ENCODE assay signal across 1 cellular context in the genomic region with DNA sequence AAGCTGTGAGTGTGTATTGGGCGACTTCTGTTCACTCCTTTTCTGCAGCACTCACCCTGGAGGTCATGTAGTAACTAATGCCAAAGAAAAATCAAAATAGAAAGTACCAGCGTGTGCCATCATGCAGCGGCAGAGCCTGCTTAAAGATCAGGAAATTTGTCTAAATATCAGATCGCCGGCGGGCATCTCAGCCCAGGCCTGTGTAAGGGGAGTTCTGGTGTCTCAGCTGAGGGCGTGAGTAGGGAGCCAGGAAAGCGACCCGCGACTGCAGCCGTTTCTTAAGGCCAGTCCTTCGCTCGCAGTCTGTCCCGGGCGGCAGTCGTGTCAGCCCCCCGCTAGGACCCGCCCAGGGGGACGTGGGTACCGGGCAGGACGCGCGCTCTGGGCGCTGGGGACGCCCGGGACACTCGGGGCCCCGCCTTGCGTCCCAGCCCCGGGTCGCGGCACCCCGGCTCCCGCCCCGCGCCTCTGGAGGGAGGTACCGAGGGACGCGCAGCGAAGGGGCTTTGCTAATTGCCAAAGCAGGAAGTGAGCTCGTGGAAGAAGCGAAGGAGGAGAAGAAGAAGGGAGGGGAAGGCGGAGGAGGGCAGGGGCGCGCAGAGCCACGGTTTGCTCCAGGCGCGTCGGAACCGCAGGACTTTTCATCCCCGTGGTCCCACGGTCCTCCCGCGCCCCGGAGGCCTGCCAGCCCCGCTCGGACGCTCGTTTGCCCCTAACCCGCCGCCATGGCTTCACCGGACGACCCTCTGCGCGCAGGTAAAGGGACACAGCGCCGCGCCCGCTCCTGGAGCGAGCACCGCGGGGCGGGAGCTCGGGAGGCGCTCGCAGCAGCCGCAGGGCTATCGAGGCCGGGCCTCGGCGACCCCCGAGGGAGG.
TF ChIP-seq lines count a peak whose summit lies in the region.

No MANE protein-coding gene starts in this region.

TF ChIP-seq in HEK293, 187 proteins besides CTCF, POLR2A, EP300 and RAD21 (continued from another document and continues in another):
- TF ChIP-seq, protein P1, sequence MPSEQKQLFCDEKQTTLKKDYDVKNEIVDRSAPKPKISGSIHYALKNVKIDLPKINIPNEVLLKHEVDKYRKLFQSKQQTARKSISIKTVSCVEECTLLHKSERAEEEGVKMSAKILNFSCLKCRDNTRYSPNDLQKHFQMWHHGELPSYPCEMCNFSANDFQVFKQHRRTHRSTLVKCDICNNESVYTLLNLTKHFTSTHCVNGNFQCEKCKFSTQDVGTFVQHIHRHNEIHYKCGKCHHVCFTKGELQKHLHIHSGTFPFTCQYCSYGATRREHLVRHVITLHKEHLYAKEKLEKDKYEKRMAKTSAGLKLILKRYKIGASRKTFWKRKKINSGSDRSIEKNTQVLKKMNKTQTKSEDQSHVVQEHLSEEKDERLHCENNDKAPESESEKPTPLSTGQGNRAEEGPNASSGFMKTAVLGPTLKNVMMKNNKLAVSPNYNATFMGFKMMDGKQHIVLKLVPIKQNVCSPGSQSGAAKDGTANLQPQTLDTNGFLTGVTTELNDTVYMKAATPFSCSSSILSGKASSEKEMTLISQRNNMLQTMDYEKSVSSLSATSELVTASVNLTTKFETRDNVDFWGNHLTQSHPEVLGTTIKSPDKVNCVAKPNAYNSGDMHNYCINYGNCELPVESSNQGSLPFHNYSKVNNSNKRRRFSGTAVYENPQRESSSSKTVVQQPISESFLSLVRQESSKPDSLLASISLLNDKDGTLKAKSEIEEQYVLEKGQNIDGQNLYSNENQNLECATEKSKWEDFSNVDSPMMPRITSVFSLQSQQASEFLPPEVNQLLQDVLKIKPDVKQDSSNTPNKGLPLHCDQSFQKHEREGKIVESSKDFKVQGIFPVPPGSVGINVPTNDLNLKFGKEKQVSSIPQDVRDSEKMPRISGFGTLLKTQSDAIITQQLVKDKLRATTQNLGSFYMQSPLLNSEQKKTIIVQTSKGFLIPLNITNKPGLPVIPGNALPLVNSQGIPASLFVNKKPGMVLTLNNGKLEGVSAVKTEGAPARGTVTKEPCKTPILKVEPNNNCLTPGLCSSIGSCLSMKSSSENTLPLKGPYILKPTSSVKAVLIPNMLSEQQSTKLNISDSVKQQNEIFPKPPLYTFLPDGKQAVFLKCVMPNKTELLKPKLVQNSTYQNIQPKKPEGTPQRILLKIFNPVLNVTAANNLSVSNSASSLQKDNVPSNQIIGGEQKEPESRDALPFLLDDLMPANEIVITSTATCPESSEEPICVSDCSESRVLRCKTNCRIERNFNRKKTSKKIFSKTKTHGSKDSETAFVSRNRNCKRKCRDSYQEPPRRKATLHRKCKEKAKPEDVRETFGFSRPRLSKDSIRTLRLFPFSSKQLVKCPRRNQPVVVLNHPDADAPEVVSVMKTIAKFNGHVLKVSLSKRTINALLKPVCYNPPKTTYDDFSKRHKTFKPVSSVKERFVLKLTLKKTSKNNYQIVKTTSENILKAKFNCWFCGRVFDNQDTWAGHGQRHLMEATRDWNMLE (tag by site-specific recombination; conservative IDR thresholded peaks at IDR 0.05; ENCODE audit: low read depth): no peak; the same call in 1 of the 2 replicates
- TF ChIP-seq, protein P2, sequence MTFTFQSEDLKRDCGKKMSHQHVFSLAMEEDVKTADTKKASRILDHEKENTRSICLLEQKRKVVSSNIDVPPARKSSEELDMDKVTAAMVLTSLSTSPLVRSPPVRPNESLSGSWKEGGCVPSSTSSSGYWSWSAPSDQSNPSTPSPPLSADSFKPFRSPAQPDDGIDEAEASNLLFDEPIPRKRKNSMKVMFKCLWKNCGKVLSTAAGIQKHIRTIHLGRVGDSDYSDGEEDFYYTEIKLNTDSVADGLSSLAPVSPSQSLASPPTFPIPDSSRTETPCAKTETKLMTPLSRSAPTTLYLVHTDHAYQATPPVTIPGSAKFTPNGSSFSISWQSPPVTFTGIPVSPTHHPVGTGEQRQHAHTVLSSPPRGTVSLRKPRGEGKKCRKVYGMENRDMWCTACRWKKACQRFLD (tag by site-specific recombination; IDR thresholded peaks at IDR 0.05): no peak
- TF ChIP-seq SCRT2 (tag by site-specific recombination; IDR thresholded peaks at IDR 0.05) (peak; percentile 15), ZNF155 (tag by site-specific recombination; IDR thresholded peaks at IDR 0.05) (no peak), ZNF768 (tag by site-specific recombination; IDR thresholded peaks at IDR 0.05) (no peak), ZNF292 (tag by site-specific recombination; IDR thresholded peaks at IDR 0.05; ENCODE audit: borderline replicate concordance, low read depth) (no peak), ZNF146 (tag by site-specific recombination; IDR thresholded peaks at IDR 0.05) (no peak), TRIM28 (IDR thresholded peaks at IDR 0.05; ENCODE audit: borderline replicate concordance, low read length) (no peak), ZNF48 (tag by site-specific recombination; IDR thresholded peaks at IDR 0.05) (no peak), ZFP69B (tag by site-specific recombination; IDR thresholded peaks at IDR 0.05) (peak; percentile 64), ZNF785 (tag by site-specific recombination; IDR thresholded peaks at IDR 0.05) (0 out of 2 replicates have a peak, but pooled peaks have one; percentile 27), WT1 (tag by site-specific recombination; IDR thresholded peaks at IDR 0.05) (peak; percentile 84), GLIS2 (tag by site-specific recombination; IDR thresholded peaks at IDR 0.05) (peak; percentile 81), BCL11B (tag by site-specific recombination; IDR thresholded peaks at IDR 0.05; ENCODE audit: low read depth) (no peak), ZNF394 (tag by site-specific recombination; IDR thresholded peaks at IDR 0.05; ENCODE audit: borderline replicate concordance) (peak; percentile 26; the same call in 1 of the 2 replicates), ZBTB1 (tag by site-specific recombination; IDR thresholded peaks at IDR 0.05) (0 out of 2 replicates have a peak, but pooled peaks have one; percentile 15), ZBTB7A (tag by site-specific recombination; IDR thresholded peaks at IDR 0.05; ENCODE audit: low read depth) (peak; percentile 98), ZIC2 (tag by site-specific recombination; IDR thresholded peaks at IDR 0.05) (peak; percentile 91), ZNF423 (tag by site-specific recombination; IDR thresholded peaks at IDR 0.05) (peak; percentile 55; the same call in 1 of the 2 replicates), ZNF660 (tag by site-specific recombination; IDR thresholded peaks at IDR 0.05) (peak; percentile 60; the same call in 1 of the 2 replicates), YY2 (tag by site-specific recombination; IDR thresholded peaks at IDR 0.05) (peak; percentile 68), MZF1 (tag by site-specific recombination; IDR thresholded peaks at IDR 0.05; ENCODE audit: borderline replicate concordance) (peak; percentile 75; the same call in 1 of the 2 replicates), SP2 (tag by site-specific recombination; IDR thresholded peaks at IDR 0.05) (peak; percentile 95), ZFHX2 (tag by site-specific recombination; conservative IDR thresholded peaks at IDR 0.05) (peak; percentile 92), KLF16 (tag by site-specific recombination; IDR thresholded peaks at IDR 0.05) (peak; percentile 93), ZNF561 (tag by site-specific recombination; IDR thresholded peaks at IDR 0.05; ENCODE audit: borderline replicate concordance) (peak; percentile 98), ZNF366 (tag by site-specific recombination; conservative IDR thresholded peaks at IDR 0.05) (peak; percentile 94)
- TF ChIP-seq, protein P3, sequence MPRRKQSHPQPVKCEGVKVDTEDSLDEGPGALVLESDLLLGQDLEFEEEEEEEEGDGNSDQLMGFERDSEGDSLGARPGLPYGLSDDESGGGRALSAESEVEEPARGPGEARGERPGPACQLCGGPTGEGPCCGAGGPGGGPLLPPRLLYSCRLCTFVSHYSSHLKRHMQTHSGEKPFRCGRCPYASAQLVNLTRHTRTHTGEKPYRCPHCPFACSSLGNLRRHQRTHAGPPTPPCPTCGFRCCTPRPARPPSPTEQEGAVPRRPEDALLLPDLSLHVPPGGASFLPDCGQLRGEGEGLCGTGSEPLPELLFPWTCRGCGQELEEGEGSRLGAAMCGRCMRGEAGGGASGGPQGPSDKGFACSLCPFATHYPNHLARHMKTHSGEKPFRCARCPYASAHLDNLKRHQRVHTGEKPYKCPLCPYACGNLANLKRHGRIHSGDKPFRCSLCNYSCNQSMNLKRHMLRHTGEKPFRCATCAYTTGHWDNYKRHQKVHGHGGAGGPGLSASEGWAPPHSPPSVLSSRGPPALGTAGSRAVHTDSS (tag by site-specific recombination; IDR thresholded peaks at IDR 0.05): no peak
- TF ChIP-seq, protein P4, sequence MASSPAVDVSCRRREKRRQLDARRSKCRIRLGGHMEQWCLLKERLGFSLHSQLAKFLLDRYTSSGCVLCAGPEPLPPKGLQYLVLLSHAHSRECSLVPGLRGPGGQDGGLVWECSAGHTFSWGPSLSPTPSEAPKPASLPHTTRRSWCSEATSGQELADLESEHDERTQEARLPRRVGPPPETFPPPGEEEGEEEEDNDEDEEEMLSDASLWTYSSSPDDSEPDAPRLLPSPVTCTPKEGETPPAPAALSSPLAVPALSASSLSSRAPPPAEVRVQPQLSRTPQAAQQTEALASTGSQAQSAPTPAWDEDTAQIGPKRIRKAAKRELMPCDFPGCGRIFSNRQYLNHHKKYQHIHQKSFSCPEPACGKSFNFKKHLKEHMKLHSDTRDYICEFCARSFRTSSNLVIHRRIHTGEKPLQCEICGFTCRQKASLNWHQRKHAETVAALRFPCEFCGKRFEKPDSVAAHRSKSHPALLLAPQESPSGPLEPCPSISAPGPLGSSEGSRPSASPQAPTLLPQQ (tag by site-specific recombination; IDR thresholded peaks at IDR 0.05): peak; percentile 78; the same call in 1 of the 2 replicates
- TF ChIP-seq, protein P5, sequence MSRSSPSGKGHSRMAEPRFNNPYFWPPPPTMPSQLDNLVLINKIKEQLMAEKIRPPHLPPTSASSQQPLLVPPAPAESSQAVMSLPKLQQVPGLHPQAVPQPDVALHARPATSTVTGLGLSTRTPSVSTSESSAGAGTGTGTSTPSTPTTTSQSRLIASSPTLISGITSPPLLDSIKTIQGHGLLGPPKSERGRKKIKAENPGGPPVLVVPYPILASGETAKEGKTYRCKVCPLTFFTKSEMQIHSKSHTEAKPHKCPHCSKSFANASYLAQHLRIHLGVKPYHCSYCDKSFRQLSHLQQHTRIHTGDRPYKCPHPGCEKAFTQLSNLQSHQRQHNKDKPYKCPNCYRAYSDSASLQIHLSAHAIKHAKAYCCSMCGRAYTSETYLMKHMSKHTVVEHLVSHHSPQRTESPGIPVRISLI (tag by site-specific recombination; IDR thresholded peaks at IDR 0.05): no peak
- TF ChIP-seq, protein P6, sequence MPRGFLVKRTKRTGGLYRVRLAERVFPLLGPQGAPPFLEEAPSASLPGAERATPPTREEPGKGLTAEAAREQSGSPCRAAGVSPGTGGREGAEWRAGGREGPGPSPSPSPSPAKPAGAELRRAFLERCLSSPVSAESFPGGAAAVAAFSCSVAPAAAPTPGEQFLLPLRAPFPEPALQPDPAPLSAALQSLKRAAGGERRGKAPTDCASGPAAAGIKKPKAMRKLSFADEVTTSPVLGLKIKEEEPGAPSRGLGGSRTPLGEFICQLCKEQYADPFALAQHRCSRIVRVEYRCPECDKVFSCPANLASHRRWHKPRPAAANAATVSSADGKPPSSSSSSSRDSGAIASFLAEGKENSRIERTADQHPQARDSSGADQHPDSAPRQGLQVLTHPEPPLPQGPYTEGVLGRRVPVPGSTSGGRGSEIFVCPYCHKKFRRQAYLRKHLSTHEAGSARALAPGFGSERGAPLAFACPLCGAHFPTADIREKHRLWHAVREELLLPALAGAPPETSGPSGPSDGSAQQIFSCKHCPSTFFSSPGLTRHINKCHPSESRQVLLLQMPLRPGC (tag by site-specific recombination; IDR thresholded peaks at IDR 0.05): peak; percentile 62
- TF ChIP-seq, protein P7, sequence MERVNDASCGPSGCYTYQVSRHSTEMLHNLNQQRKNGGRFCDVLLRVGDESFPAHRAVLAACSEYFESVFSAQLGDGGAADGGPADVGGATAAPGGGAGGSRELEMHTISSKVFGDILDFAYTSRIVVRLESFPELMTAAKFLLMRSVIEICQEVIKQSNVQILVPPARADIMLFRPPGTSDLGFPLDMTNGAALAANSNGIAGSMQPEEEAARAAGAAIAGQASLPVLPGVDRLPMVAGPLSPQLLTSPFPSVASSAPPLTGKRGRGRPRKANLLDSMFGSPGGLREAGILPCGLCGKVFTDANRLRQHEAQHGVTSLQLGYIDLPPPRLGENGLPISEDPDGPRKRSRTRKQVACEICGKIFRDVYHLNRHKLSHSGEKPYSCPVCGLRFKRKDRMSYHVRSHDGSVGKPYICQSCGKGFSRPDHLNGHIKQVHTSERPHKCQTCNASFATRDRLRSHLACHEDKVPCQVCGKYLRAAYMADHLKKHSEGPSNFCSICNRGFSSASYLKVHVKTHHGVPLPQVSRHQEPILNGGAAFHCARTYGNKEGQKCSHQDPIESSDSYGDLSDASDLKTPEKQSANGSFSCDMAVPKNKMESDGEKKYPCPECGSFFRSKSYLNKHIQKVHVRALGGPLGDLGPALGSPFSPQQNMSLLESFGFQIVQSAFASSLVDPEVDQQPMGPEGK (tag by site-specific recombination; IDR thresholded peaks at IDR 0.05): peak; percentile 90
- TF ChIP-seq, protein P8, sequence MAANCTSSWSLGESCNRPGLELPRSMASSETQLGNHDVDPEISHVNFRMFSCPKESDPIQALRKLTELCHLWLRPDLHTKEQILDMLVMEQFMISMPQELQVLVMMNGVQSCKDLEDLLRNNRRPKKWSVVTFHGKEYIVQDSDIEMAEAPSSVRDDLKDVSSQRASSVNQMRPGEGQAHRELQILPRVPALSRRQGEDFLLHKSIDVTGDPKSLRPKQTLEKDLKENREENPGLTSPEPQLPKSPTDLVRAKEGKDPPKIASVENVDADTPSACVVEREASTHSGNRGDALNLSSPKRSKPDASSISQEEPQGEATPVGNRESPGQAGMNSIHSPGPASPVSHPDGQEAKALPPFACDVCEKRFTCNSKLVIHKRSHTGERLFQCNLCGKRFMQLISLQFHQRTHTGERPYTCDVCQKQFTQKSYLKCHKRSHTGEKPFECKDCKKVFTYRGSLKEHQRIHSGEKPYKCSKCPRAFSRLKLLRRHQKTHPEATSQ (tag by site-specific recombination; IDR thresholded peaks at IDR 0.05): peak; percentile 81; the same call in 1 of the 2 replicates
- TF ChIP-seq, protein P9, sequence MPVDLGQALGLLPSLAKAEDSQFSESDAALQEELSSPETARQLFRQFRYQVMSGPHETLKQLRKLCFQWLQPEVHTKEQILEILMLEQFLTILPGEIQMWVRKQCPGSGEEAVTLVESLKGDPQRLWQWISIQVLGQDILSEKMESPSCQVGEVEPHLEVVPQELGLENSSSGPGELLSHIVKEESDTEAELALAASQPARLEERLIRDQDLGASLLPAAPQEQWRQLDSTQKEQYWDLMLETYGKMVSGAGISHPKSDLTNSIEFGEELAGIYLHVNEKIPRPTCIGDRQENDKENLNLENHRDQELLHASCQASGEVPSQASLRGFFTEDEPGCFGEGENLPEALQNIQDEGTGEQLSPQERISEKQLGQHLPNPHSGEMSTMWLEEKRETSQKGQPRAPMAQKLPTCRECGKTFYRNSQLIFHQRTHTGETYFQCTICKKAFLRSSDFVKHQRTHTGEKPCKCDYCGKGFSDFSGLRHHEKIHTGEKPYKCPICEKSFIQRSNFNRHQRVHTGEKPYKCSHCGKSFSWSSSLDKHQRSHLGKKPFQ (tag by site-specific recombination; IDR thresholded peaks at IDR 0.05): peak; percentile 87
